Comparison of ENCODE assay signal across 23 cellular contexts in genomic region chr5:35209862-35210261, GRCh38. TPM values are rescaled to one million over a fixed set of nuclear protein-coding genes. Genes with fewer than 3 reads are reported as not detected.
"Had no signal": no experiment of that assay in that cellular context is flagged by ENCODE, and none has a peak within 500 bp of the region (broad histone marks: within the 10 kb centered on the region; RNA-seq: fewer than 3 reads in every experiment).

No MANE protein-coding gene starts in this region.

- H3K4me3 Mint-ChIP-seq: effector memory CD8-positive, alpha-beta T cell; endodermal cell had no signal

- H3K9me3 ChIP-seq: colonic mucosa, esophagus muscularis mucosa, esophagus squamous epithelium, gastrocnemius medialis, gastroesophageal sphincter, heart left ventricle, heart right ventricle had no signal

- H3K36me3 ChIP-seq: colonic mucosa, esophagus muscularis mucosa, esophagus squamous epithelium, gastrocnemius medialis, gastroesophageal sphincter, heart left ventricle, heart right ventricle had no signal

- H3K27ac ChIP-seq: colonic mucosa, coronary artery, dorsolateral prefrontal cortex, epithelial cell of prostate, esophagus muscularis mucosa, esophagus squamous epithelium, foreskin keratinocyte, gastrocnemius medialis, gastroesophageal sphincter, heart left ventricle, heart right ventricle had no signal

- H3K9me3 Mint-ChIP-seq: effector memory CD8-positive, alpha-beta T cell; endodermal cell had no signal

- DNase-seq: colonic mucosa; cortex of kidney; dermis blood vessel endothelial cell; dorsolateral prefrontal cortex; effector CD4-positive, alpha-beta T cell; effector CD8-positive, alpha-beta T cell; effector memory CD4-positive, alpha-beta T cell; effector memory CD8-positive, alpha-beta T cell; endodermal cell; erythroblast; esophagus squamous epithelium; foreskin fibroblast; foreskin keratinocyte; foreskin melanocyte; gastrocnemius medialis; glutamatergic neuron; heart left ventricle; heart right ventricle had no signal

- H3K4me1 Mint-ChIP-seq: endodermal cell had no signal

- H3K4me1 ChIP-seq: colonic mucosa, esophagus muscularis mucosa, foreskin keratinocyte, gastrocnemius medialis, gastroesophageal sphincter had no signal

- H3K27ac Mint-ChIP-seq: effector memory CD8-positive, alpha-beta T cell; endodermal cell had no signal

- H3K27me3 ChIP-seq: colonic mucosa, esophagus muscularis mucosa, esophagus squamous epithelium, gastrocnemius medialis, gastroesophageal sphincter, heart left ventricle, heart right ventricle had no signal

- H3K4me3 ChIP-seq: colonic mucosa, coronary artery, dorsolateral prefrontal cortex, esophagus muscularis mucosa, esophagus squamous epithelium, gastrocnemius medialis, gastroesophageal sphincter, heart left ventricle, heart right ventricle had no signal

RNA-seq across cellular contexts. Expression of gene PRLR, which starts 20.4 kb away (rescaled TPM):
- polyA plus RNA-seq: endothelial cell of umbilical vein, foreskin keratinocyte had no signal
